Comparison of ENCODE assay signal across 22 cellular contexts in the genomic region with DNA sequence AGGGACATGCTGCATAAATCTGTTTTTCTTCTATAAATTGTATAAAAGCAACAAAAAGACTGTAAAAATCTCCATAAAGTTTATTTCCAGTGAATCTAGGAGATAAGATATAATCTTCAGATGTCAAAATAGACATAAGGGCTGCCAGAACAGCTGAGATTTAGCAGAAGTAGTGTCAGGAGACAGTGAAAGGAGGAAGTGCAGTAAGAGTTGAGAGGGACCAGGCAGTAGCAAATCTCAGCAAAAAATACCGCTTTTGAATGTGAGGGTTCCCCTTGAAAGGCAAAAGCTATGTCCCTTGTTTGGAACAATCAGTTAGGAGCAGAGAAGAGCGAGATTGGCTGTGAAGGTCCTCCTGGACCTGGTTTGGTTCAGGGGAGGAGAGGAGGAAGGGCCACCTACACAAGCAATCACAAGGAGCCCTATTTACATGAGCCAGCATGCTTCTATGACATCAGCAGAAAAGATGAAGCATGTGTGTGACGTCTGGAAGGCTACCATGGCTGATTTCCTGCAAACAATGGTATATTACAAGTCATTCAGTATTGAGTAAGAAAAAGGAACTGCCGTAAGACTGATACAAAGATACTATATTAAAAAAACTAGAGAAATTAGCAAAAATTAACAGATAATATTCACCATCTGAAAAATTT.
DNase-seq lines count a peak whose midpoint lies in the region; ATAC-seq and TF ChIP-seq lines count a peak whose summit lies in the region.
"Had no signal": no experiment of that assay in that cellular context is flagged by ENCODE, and none has a peak within 500 bp of the region (broad histone marks: within the 10 kb centered on the region; RNA-seq: fewer than 3 reads in every experiment).

No MANE protein-coding gene starts in this region.

- ATAC-seq in mucosa of descending colon (peak; percentile 47), HG02588 (IDR thresholded peaks at IDR 0.05; ENCODE audit: unreplicated experiment) (no peak), GM21528 (IDR thresholded peaks at IDR 0.05; ENCODE audit: low FRiP score, unreplicated experiment) (no peak)
- ATAC-seq: gastrocnemius medialis had no signal

- no peaks in the 10 kb centered on the region for H3K4me1 ChIP-seq in mucosa of descending colon (ENCODE audit: low read depth)
- H3K4me1 ChIP-seq: gastrocnemius medialis, sigmoid colon had no signal

- intact Hi-C loops in mucosa of descending colon (cut with DNase I, micrococcal nuclease), result no loop called here

- no peaks in the 10 kb centered on the region for H3K9me3 ChIP-seq in mucosa of descending colon
- H3K9me3 ChIP-seq: gastrocnemius medialis, sigmoid colon, thoracic aorta had no signal

- TF ChIP-seq CTCF in epithelial cell of esophagus (IDR thresholded peaks at IDR 0.05; ENCODE audit: insufficient read depth, low read depth, low read length, missing control alignments), result no peak
- no peak for TF ChIP-seq CTCF in mucosa of descending colon (IDR thresholded peaks at IDR 0.05)

- peak; percentile 85 for DNase-seq in CD1c-positive myeloid dendritic cell (ENCODE audit: extremely low spot score)
- peak; percentile 13 for DNase-seq in NAMALWA (ENCODE audit: low spot score)
- peak; percentile 4 for DNase-seq in epithelial cell of esophagus (ENCODE audit: low read depth)
- DNase-seq in mucosa of descending colon, result no peak
- DNase-seq in ecto neural progenitor cell (ENCODE audit: low spot score), result no peak
- no peak for DNase-seq in HUDEP-2 (lab: John Stamatoyannopoulos, UW; ENCODE audit: unreplicated experiment in 76 of 76)
- DNase-seq: activated CD4-positive, alpha-beta T cell treated with anti-CD3 and anti-CD28 coated beads, Interleukin-2, amount 10 ng/mL, durations not matched to agents 24 days and 14 days; activated naive CD4-positive, alpha-beta T cell treated with anti-CD3 and anti-CD28 coated beads, Interleukin-2, amount 50 U/mL, for 16 hours; activated T-cell treated with anti-CD3 and anti-CD28 coated beads for 4 hours; brain microvascular endothelial cell; DMS79; gastrocnemius medialis; mammary epithelial cell; NCI-H2029; NCI-H748 treated with DMSO at 0.1 percent for 48 hours; sigmoid colon; stimulated activated CD4-positive, alpha-beta T cell treated with anti-CD3 and anti-CD28 coated beads, Interleukin-2, amount 100 ng/mL, for 48 hours; stimulated activated CD8-positive, alpha-beta memory T cell treated with anti-CD3 and anti-CD28 coated beads, Interleukin-4, amount 100 ng/mL, for 48 hours; T1000 had no signal

- H3K4me3 ChIP-seq in epithelial cell of esophagus (ENCODE audit: low read length) (no peak overlapping the region), mucosa of descending colon (no peak overlapping the region)
- H3K4me3 ChIP-seq: gastrocnemius medialis, sigmoid colon, thoracic aorta had no signal

- no peaks in the 10 kb centered on the region for H3K36me3 ChIP-seq in mucosa of descending colon (ENCODE audit: low read depth)
- H3K36me3 ChIP-seq: brain microvascular endothelial cell, gastrocnemius medialis, thoracic aorta had no signal

Comparison
In these comparisons a context has a peak if more than half of its experiments do, and no peak if none do; other contexts are left out.
1. DNase-seq: peak in CD1c-positive myeloid dendritic cell (single experiment), NAMALWA (single experiment) and epithelial cell of esophagus (single experiment); none in mucosa of descending colon (0 of 3), ecto neural progenitor cell (single experiment) and HUDEP-2 (0 of 76).